In the genomic region with DNA sequence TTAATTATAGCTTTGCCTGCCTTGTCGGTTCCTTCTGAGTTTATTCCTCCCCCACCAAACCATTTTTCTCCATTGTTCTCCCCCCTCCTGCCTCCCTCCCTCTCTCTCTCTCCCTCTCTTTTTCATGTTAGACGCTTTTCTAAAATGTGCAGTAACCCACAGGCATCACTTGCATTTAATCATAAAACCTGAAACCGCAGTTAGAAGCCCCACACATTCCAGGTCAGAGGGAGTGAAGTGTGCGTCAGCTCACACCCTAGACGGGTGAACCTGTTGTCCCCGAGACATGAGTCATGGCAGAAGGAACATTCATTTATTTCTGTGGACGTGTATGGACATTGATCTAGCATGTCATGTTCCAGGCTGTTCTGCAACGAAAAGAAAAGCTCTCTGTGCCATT, we compare ENCODE assay signal across 21 cellular contexts. TPM values are rescaled to one million over a fixed set of nuclear protein-coding genes. Genes with fewer than 3 reads are reported as not detected.
DNase-seq lines count a peak whose midpoint lies in the region; ATAC-seq and TF ChIP-seq lines count a peak whose summit lies in the region.
"Had no signal": no experiment of that assay in that cellular context is flagged by ENCODE, and none has a peak within 500 bp of the region (broad histone marks: within the 10 kb centered on the region; RNA-seq: fewer than 3 reads in every experiment).

No MANE protein-coding gene starts in this region.

- peaks cover 5 to 7% of the 10 kb centered on the region in 2 donors for H3K36me3 Mint-ChIP-seq in stimulated activated naive B cell treated with anti-CD40 and anti-IgM and Interleukin-4, amounts not matched to agents 10 μg/mL and 1 μg/mL and 100 μg/mL, for 72 hours
- H3K36me3 Mint-ChIP-seq in naive thymus-derived CD8-positive, alpha-beta T cell = peaks cover 10 to 21% (median 13%) of the 10 kb centered on the region in 3 donors

- H3K9me3 Mint-ChIP-seq in stimulated activated naive B cell treated with anti-CD40 and anti-IgM and Interleukin-4, amounts not matched to agents 10 μg/mL and 1 μg/mL and 100 μg/mL, for 72 hours = peaks cover 11 to 12% of the 10 kb centered on the region in 2 donors
- H3K9me3 Mint-ChIP-seq in naive thymus-derived CD8-positive, alpha-beta T cell = peaks cover 0 to 37% (median 14%) of the 10 kb centered on the region in 9 donors

- POLR2A ChIA-PET in naive thymus-derived CD8-positive, alpha-beta T cell (lab: Charles Lee) = no interaction called here

- peak overlapping the region; percentile 62 for H3K27ac Mint-ChIP-seq in stimulated activated naive B cell treated with anti-CD40 and anti-IgM and Interleukin-4, amounts not matched to agents 10 μg/mL and 1 μg/mL and 100 μg/mL, for 72 hours
- H3K27ac Mint-ChIP-seq in naive thymus-derived CD8-positive, alpha-beta T cell = no peak overlapping the region
- H3K27ac Mint-ChIP-seq: activated CD4-positive, alpha-beta memory T cell treated with anti-CD3 and anti-CD28 coated beads for 36 hours; brain; CD4-positive, CD25-positive, alpha-beta regulatory T cell; endodermal cell had no signal

- TF ChIP-seq CTCF in fibroblast of pulmonary artery (IDR thresholded peaks at IDR 0.05; ENCODE audit: low read length, missing control alignments) = no peak

- peaks cover 73 to 93% of the 10 kb centered on the region in 2 donors for H3K27me3 Mint-ChIP-seq in stimulated activated naive B cell treated with anti-CD40 and anti-IgM and Interleukin-4, amounts not matched to agents 10 μg/mL and 1 μg/mL and 100 μg/mL, for 72 hours
- peaks cover 37 to 88% (median 59%) of the 10 kb centered on the region in 5 donors for H3K27me3 Mint-ChIP-seq in naive thymus-derived CD8-positive, alpha-beta T cell

- H3K4me3 ChIP-seq in fibroblast of pulmonary artery (replicated peaks; ENCODE audit: low read depth, low read length) = no peak overlapping the region
- H3K4me3 ChIP-seq: heart right ventricle, uterus had no signal

- DNase-seq in HCEC 1CT (peak; percentile 63), RKO (ENCODE audit: low spot score) (peak; percentile 60), fibroblast of pulmonary artery (ENCODE audit: low read depth) (peak; percentile 46), T-helper 9 cell (no peak)
- no peak for DNase-seq in stimulated activated naive B cell treated with anti-CD40 and anti-IgM and Interleukin-4, amounts not matched to agents 10 μg/mL and 1 μg/mL and 100 μg/mL, for 72 hours
- no peak for DNase-seq in naive thymus-derived CD8-positive, alpha-beta T cell
- DNase-seq: activated CD4-positive, alpha-beta memory T cell treated with anti-CD3 and anti-CD28 coated beads for 36 hours; activated effector memory CD4-positive, alpha-beta T cell treated with anti-CD3 and anti-CD28 coated beads, Interleukin-2, amount 50 U/mL, for 16 hours; CD4-positive, CD25-positive, alpha-beta regulatory T cell; endodermal cell; heart right ventricle; Kasumi-1; NCI-H187; NCI-H774; SHP77; stimulated activated naive CD4-positive, alpha-beta T cell; uterus had no signal

- no peak overlapping the region for H3K4me3 Mint-ChIP-seq in stimulated activated naive B cell treated with anti-CD40 and anti-IgM and Interleukin-4, amounts not matched to agents 10 μg/mL and 1 μg/mL and 100 μg/mL, for 72 hours
- H3K4me3 Mint-ChIP-seq in naive thymus-derived CD8-positive, alpha-beta T cell = no peak overlapping the region
- H3K4me3 Mint-ChIP-seq: activated CD4-positive, alpha-beta memory T cell treated with anti-CD3 and anti-CD28 coated beads for 36 hours; brain; CD4-positive, CD25-positive, alpha-beta regulatory T cell; endodermal cell; neural crest cell had no signal

- H3K4me1 Mint-ChIP-seq in stimulated activated naive B cell treated with anti-CD40 and anti-IgM and Interleukin-4, amounts not matched to agents 10 μg/mL and 1 μg/mL and 100 μg/mL, for 72 hours = peaks cover 5 to 10% of the 10 kb centered on the region in 2 donors
- H3K4me1 Mint-ChIP-seq in naive thymus-derived CD8-positive, alpha-beta T cell = peaks cover 0 to 9% (median 3%) of the 10 kb centered on the region in 4 donors
- H3K4me1 Mint-ChIP-seq: neural crest cell had no signal

- ATAC-seq in stimulated activated naive B cell treated with anti-CD40 and anti-IgM and Interleukin-4, amounts not matched to agents 10 μg/mL and 1 μg/mL and 100 μg/mL, for 72 hours (replicated peaks) = no peak
- ATAC-seq in GM18858 (IDR thresholded peaks at IDR 0.05; ENCODE audit: unreplicated experiment) = no peak
- no peak for ATAC-seq in naive thymus-derived CD8-positive, alpha-beta T cell
- ATAC-seq: heart right ventricle had no signal

RNA-seq across cellular contexts. Expression of gene ONECUT3, which starts 19.9 kb away (rescaled TPM):
- not detected for total RNA-seq in naive thymus-derived CD8-positive, alpha-beta T cell
- not detected for polyA plus RNA-seq in naive thymus-derived CD8-positive, alpha-beta T cell
- total RNA-seq: activated CD4-positive, alpha-beta memory T cell treated with anti-CD3 and anti-CD28 coated beads for 36 hours; CD4-positive, CD25-positive, alpha-beta regulatory T cell; heart right ventricle; liver; uterus had no signal
- polyA plus RNA-seq: CD4-positive, CD25-positive, alpha-beta regulatory T cell; heart right ventricle; liver had no signal

RNA-seq across cellular contexts. Expression of gene ATP8B3, which starts 38.9 kb away (rescaled TPM):
- total RNA-seq in naive thymus-derived CD8-positive, alpha-beta T cell = 1 to 10 TPM; 1.6 to 1.8 TPM
- polyA plus RNA-seq in naive thymus-derived CD8-positive, alpha-beta T cell = 1 to 10 TPM in 1 of 3 donors, under 1 TPM in 2; 0.52 to 1.3 (median 0.59) TPM

Comparison
In these comparisons a context has a peak if more than half of its experiments do, and no peak if none do; other contexts are left out.
1. DNase-seq: peak in HCEC 1CT (single experiment), RKO (single experiment) and fibroblast of pulmonary artery (single experiment); none in stimulated activated naive B cell treated with anti-CD40 and anti-IgM and Interleukin-4, amounts not matched to agents 10 μg/mL and 1 μg/mL and 100 μg/mL, for 72 hours (single experiment), naive thymus-derived CD8-positive, alpha-beta T cell (0 of 10) and T-helper 9 cell (single experiment).